17 cellular contexts compared by ENCODE assay signal in the genomic region with DNA sequence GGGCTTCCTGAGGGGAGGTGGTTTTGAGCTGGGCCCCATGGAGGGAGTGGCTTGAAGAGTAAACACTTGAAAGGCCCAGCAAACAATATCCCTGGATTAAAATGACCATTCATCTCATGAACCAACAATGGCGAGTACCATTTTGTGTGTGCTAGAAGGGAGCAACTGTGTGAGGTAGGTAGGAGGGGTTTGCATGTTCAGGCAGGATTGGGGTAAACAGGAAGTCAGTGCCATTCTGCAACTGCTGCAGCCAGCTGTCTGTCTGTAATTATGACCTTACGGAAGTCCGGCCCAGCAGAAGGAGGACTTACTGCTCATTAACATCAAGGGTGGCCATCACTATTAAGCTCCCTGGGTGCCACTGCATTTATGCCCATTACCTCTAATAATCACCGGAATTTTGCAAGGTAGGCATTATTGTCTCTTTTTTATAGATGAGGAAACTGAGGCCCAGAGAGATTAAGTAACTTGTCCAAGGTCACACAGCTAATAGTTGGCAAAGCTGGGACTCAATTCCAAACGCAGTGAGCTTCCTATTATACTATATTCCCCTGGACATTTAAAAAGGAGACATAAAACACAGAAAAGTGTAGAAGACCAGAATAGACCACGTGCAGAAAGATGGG. TPM values are rescaled to one million over a fixed set of nuclear protein-coding genes. Genes with fewer than 3 reads are reported as not detected.
A peak's percentile ranks its signal among the peaks of the same experiment; 100 is the strongest.
DNase-seq lines count a peak whose midpoint lies in the region; ATAC-seq, FAIRE-seq and TF ChIP-seq lines count a peak whose summit lies in the region.
"Had no signal": no experiment of that assay in that cellular context is flagged by ENCODE, and none has a peak within 500 bp of the region (broad histone marks: within the 10 kb centered on the region; RNA-seq: fewer than 3 reads in every experiment).

No MANE protein-coding gene starts in this region.

- no peak overlapping the region for H3K4me2 ChIP-seq in keratinocyte (ENCODE audit: control insufficient read depth, extremely low read depth, insufficient read depth, low read depth, low read length)

- no peaks in the 10 kb centered on the region for H3K9me3 ChIP-seq in keratinocyte (ENCODE audit: control insufficient read depth, low read depth, low read length)
- H3K9me3 ChIP-seq: tibial artery had no signal

- H3K4me1 ChIP-seq in keratinocyte (ENCODE audit: control insufficient read depth, extremely low read depth, insufficient read depth, low read length), result no peaks in the 10 kb centered on the region
- H3K4me1 ChIP-seq: tibial artery had no signal

- no peaks in the 10 kb centered on the region for H3K36me3 ChIP-seq in keratinocyte (ENCODE audit: control insufficient read depth in 2 of 2, extremely low read depth in 1 of 2, insufficient read depth in 2 of 2, low read length in 2 of 2)
- H3K36me3 ChIP-seq: tibial artery had no signal

- no peak for ATAC-seq in HG03432 (IDR thresholded peaks at IDR 0.05; ENCODE audit: unreplicated experiment)

- H3K4me3 ChIP-seq in keratinocyte (ENCODE audit: control insufficient read depth in 2 of 3, extremely low read depth in 1 of 3, insufficient read depth in 2 of 3, low read depth in 1 of 3, low read length in 3 of 3), result no peak overlapping the region
- H3K4me3 ChIP-seq: tibial artery had no signal

- H3K27ac ChIP-seq in keratinocyte (ENCODE audit: control insufficient read depth, insufficient read depth, low read length), result no peak overlapping the region
- H3K27ac ChIP-seq: tibial artery had no signal

- peak; percentile 16 to 78 for DNase-seq in NCI-H524 (lab: John Stamatoyannopoulos, UW)
- no peak for DNase-seq in NCI-H524 treated with DMSO at 0.1 percent for 48 hours (lab: John Stamatoyannopoulos, UW)
- DNase-seq in NAMALWA (ENCODE audit: low spot score), result peak; percentile 38
- DNase-seq in NCI-H82 treated with DMSO at 0.1 percent for 48 hours (lab: John Stamatoyannopoulos, UW; ENCODE audit: unreplicated experiment), result peak; percentile 8
- no peak for DNase-seq in keratinocyte (ENCODE audit: low read depth, low spot score)
- no peak for DNase-seq in H54 (ENCODE audit: insufficient read length, low spot score)
- no peak for DNase-seq in globus pallidus (ENCODE audit: low spot score)
- DNase-seq: activated naive CD4-positive, alpha-beta T cell treated with anti-CD3 and anti-CD28 coated beads, Interleukin-2, amount 50 U/mL, for 16 hours; glutamatergic neuron; KG1; midbrain; NCI-H446 treated with DMSO at 0.1 percent for 48 hours; Right ventricle myocardium superior; stimulated activated CD4-positive, alpha-beta T cell treated with anti-CD3 and anti-CD28 coated beads, Interleukin-12 subunit alpha, Interleukin-12 subunit beta, amount 100 ng/mL, for 4 hours; tibial artery had no signal

- TF ChIP-seq POLR2A in H54 (IDR thresholded peaks at IDR 0.05; ENCODE audit: low read depth, low read length), result no peak

- H3K27me3 ChIP-seq in keratinocyte (ENCODE audit: control insufficient read depth, extremely low read depth, insufficient read depth, low read length), result no peaks in the 10 kb centered on the region
- H3K27me3 ChIP-seq: tibial artery had no signal

- no peak overlapping the region for H3K9ac ChIP-seq in keratinocyte (ENCODE audit: control insufficient read depth, extremely low read depth, insufficient read depth, low read length)

- peak overlapping the region; percentile 2 for H2AFZ ChIP-seq in keratinocyte (ENCODE audit: control insufficient read depth, low read length)

- H4K20me1 ChIP-seq in keratinocyte (ENCODE audit: control insufficient read depth, extremely low read depth, insufficient read depth, low read length), result no peaks in the 10 kb centered on the region

- H3K9me1 ChIP-seq in keratinocyte (ENCODE audit: control insufficient read depth, extremely low read depth, insufficient read depth, low read length), result no peaks in the 10 kb centered on the region

- TF ChIP-seq CTCF in keratinocyte (optimal IDR thresholded peaks at IDR 0.05 in 1 of 3, IDR thresholded peaks at IDR 0.05 in 1 of 3, conservative IDR thresholded peaks at IDR 0.05 in 1 of 3; ENCODE audit: extremely low read depth in 1 of 3, insufficient read depth in 2 of 3, low read length in 3 of 3), result no peak

- no peaks in the 10 kb centered on the region for H3K79me2 ChIP-seq in keratinocyte (ENCODE audit: control insufficient read depth, insufficient read depth, low read length)

- dilution Hi-C loops in keratinocyte (cut with MboI; ENCODE audit: extremely low pct_ligation_motif_present, low sequenced_read_pairs), result no loop called here

- FAIRE-seq in keratinocyte (lab: Jason Lieb, UNC) (no peak), H54 (lab: Jason Lieb, UNC) (no peak)
- FAIRE-seq: islet of Langerhans had no signal

RNA-seq across cellular contexts. Expression of a gene that starts 16.6 kb away (rescaled TPM):
- polyA plus RNA-seq in keratinocyte, result 67.5 to 179 TPM (median 82.2 TPM) in 3 replicates
- 13.2 TPM for polyA plus RNA-seq in keratinocyte (2011; ENCODE audit: low read depth)
- polyA plus RNA-seq in keratinocyte (2011; cell fraction: cytosol; rRNA removed), result 69.1 and 147 TPM in 2 replicates
- 49.5 and 57.5 TPM in 2 replicates for polyA plus RNA-seq in keratinocyte (2011; cell fraction: nucleus; rRNA removed)
- 92.1 and 193 TPM in 2 replicates for polyA plus RNA-seq in keratinocyte (2012; ENCODE audit: low replicate concordance)
- 32.7 to 59.4 TPM (median 35.4 TPM) in 3 replicates for polyA minus RNA-seq in keratinocyte
- 191 TPM for polyA minus RNA-seq in keratinocyte (2011; cell fraction: cytosol; rRNA and poly(A)+ RNA removed)
- polyA minus RNA-seq in keratinocyte (2011; cell fraction: nucleus; rRNA and poly(A)+ RNA removed), result 9.8 and 11.2 TPM in 2 replicates

RNA-seq across cellular contexts. Expression of a gene that starts 28.1 kb away (rescaled TPM):
- polyA plus RNA-seq in keratinocyte, result 8.1 to 9.0 TPM (median 8.9 TPM) in 3 replicates
- polyA plus RNA-seq in keratinocyte (2011; ENCODE audit: low read depth), result 3.3 TPM
- polyA plus RNA-seq in keratinocyte (2011; cell fraction: cytosol; rRNA removed), result 5.8 and 7.2 TPM in 2 replicates
- polyA plus RNA-seq in keratinocyte (2011; cell fraction: nucleus; rRNA removed), result 8.4 and 10.8 TPM in 2 replicates
- 4.3 and 5.0 TPM in 2 replicates for polyA plus RNA-seq in keratinocyte (2012; ENCODE audit: low replicate concordance)
- 11.9 to 22.0 TPM (median 16.6 TPM) in 3 replicates for polyA minus RNA-seq in keratinocyte
- polyA minus RNA-seq in keratinocyte (2011; cell fraction: cytosol; rRNA and poly(A)+ RNA removed), result 3.1 TPM
- polyA minus RNA-seq in keratinocyte (2011; cell fraction: nucleus; rRNA and poly(A)+ RNA removed), result 18.1 and 22.1 TPM in 2 replicates

RNA-seq across cellular contexts. Expression of a gene that starts 35.5 kb away (rescaled TPM):
- 1,132 to 3,594 TPM (median 2,783 TPM) in 3 replicates for polyA plus RNA-seq in keratinocyte
- polyA plus RNA-seq in keratinocyte (2011; ENCODE audit: low read depth), result 20.3 TPM
- 1,962 and 3,733 TPM in 2 replicates for polyA plus RNA-seq in keratinocyte (2011; cell fraction: cytosol; rRNA removed)
- polyA plus RNA-seq in keratinocyte (2011; cell fraction: nucleus; rRNA removed), result 1,216 and 1,507 TPM in 2 replicates
- polyA plus RNA-seq in keratinocyte (2012; ENCODE audit: low replicate concordance), result 221 and 1,754 TPM in 2 replicates
- polyA minus RNA-seq in keratinocyte, result 758 to 2,926 TPM (median 795 TPM) in 3 replicates
- polyA minus RNA-seq in keratinocyte (2011; cell fraction: cytosol; rRNA and poly(A)+ RNA removed), result 1,322 TPM
- 228 and 282 TPM in 2 replicates for polyA minus RNA-seq in keratinocyte (2011; cell fraction: nucleus; rRNA and poly(A)+ RNA removed)

Comparison
In these comparisons a context has a peak if more than half of its experiments do, and no peak if none do; other contexts are left out.
1. DNase-seq: peak in NCI-H524 (2 of 2), NAMALWA (single experiment) and NCI-H82 treated with DMSO at 0.1 percent for 48 hours (single experiment); none in NCI-H524 treated with DMSO at 0.1 percent for 48 hours (single experiment), keratinocyte (single experiment), H54 (single experiment) and globus pallidus (single experiment).